Comparison of ENCODE assay signal across 8 cellular contexts in genomic region chr19:55624109-55625003, GRCh38. TPM values are rescaled to one million over a fixed set of nuclear protein-coding genes. Genes with fewer than 3 reads are reported as not detected.
A peak's percentile ranks its signal among the peaks of the same experiment; 100 is the strongest.
DNase-seq lines count a peak whose midpoint lies in the region; ATAC-seq and TF ChIP-seq lines count a peak whose summit lies in the region.

Gene ZNF784, minus strand, starts transcription at chr19:55624566. Its CDS starts 5 bp downstream, at chr19:55624561.

- no peaks in the 10 kb centered on the region for H3K9me3 ChIP-seq in right lobe of liver

- TF ChIP-seq CTCF in GM13976 (IDR thresholded peaks at IDR 0.05; ENCODE audit: borderline replicate concordance, control extremely low read depth, extremely low read depth, insufficient read depth, missing control alignments): no peak
- TF ChIP-seq CTCF in right lobe of liver (IDR thresholded peaks at IDR 0.05): no peak

- WGBS in right lobe of liver (ENCODE audit: insufficient coverage, low coverage, low lambda C conversion rate, missing lambda C conversion rate): under 1% methylated on average over 39 of the region's 56 CpGs

- peak within 1 kb of the TSS; percentile 30 to 58 (median 50) for H3K4me3 ChIP-seq in right lobe of liver

- H3K4me1 ChIP-seq in right lobe of liver: peaks cover 0 to 11% (median 0%) of the 10 kb centered on the region in 4 donors

- no peaks in the 10 kb centered on the region for H3K27me3 ChIP-seq in right lobe of liver

- peak within 1 kb of the TSS; percentile 86 to 93 (median 87) for H3K27ac ChIP-seq in right lobe of liver

- intact Hi-C loops in right lobe of liver (cut with DNase I): no loop called here

- DNase-seq in GM13976 (ENCODE audit: low spot score): peak; percentile 95
- DNase-seq in NCI-H748 treated with DMSO at 0.1 percent for 48 hours (lab: John Stamatoyannopoulos, UW): peak; percentile 94
- DNase-seq in activated CD4-positive, alpha-beta T cell treated with anti-CD3 and anti-CD28 coated beads, Interleukin-2, amount 50 U/mL, for 48 hours: peak; percentile 91
- peak; percentile 84 to 92 for DNase-seq in dermis microvascular lymphatic vessel endothelial cell (ENCODE audit: low read depth in 2 of 2)
- peak; percentile 93 to 95 (median 94) for DNase-seq in right lobe of liver
- DNase-seq in stimulated activated CD4-positive, alpha-beta T cell treated with anti-CD3 and anti-CD28 coated beads, Interleukin-2, amount 100 ng/mL, for 48 hours: peak; percentile 92 to 96

- H3K36me3 ChIP-seq in right lobe of liver: no peaks in the 10 kb centered on the region

- peak; percentile 33 for ATAC-seq in HG03565 (IDR thresholded peaks at IDR 0.05; ENCODE audit: unreplicated experiment)
- ATAC-seq in right lobe of liver: peak; percentile 91 to 96 (median 95)
- no peak for ATAC-seq in HG02973 (IDR thresholded peaks at IDR 0.05; ENCODE audit: unreplicated experiment)

- TF ChIP-seq POLR2A in right lobe of liver (IDR thresholded peaks at IDR 0.05): peak; percentile 47

- in situ Hi-C loops in GM13976 (cut with MboI; ENCODE audit: low sequenced_read_pairs, unreplicated experiment): loop anchor here (5.0 kb wide), 1 partner anchor 107 kb away; no protein-coding TSS in a partner anchor

RNA-seq across cellular contexts. Expression of gene ZNF784, which starts in this region (rescaled TPM):
- total RNA-seq in dermis microvascular lymphatic vessel endothelial cell (3.3 and 4.9 TPM in 2 replicates), right lobe of liver (1 to 10 TPM; 2.9 to 5.5 (median 4.1) TPM)
